ENCODE assay signal across 8 cellular contexts in genomic region chr4:80201326-80202151, GRCh38. TPM values are rescaled to one million over a fixed set of nuclear protein-coding genes. Genes with fewer than 3 reads are reported as not detected.
DNase-seq lines count a peak whose midpoint lies in the region; ATAC-seq and TF ChIP-seq lines count a peak whose summit lies in the region.

No MANE protein-coding gene starts in this region.

- H3K9me3 Mint-ChIP-seq in Caco-2 (ENCODE audit: unreplicated experiment): no peaks in the 10 kb centered on the region
- H3K9me3 Mint-ChIP-seq in H9: peaks cover 3 to 15% of the 10 kb centered on the region in 2 experiments
- peaks cover 14% of the 10 kb centered on the region for H3K9me3 Mint-ChIP-seq in glutamatergic neuron (ENCODE audit: unreplicated experiment)

- H3K79me1 ChIP-seq in H9 (ENCODE audit: insufficient read depth, low read depth, low read length, poor library complexity, severe bottlenecking): no peaks in the 10 kb centered on the region

- TF ChIP-seq CTCF in Caco-2 (IDR thresholded peaks at IDR 0.05; ENCODE audit: insufficient read depth in 1 of 2, low read depth in 1 of 2, low read length in 1 of 2, severe bottlenecking in 1 of 2, unreplicated experiment in 1 of 2): no peak
- no peak for TF ChIP-seq CTCF in H9 (conservative IDR thresholded peaks at IDR 0.05)
- TF ChIP-seq CTCF in glutamatergic neuron (IDR thresholded peaks at IDR 0.05; ENCODE audit: partially characterized antibody, unreplicated experiment): no peak

- H3K27ac Mint-ChIP-seq in Caco-2 (ENCODE audit: unreplicated experiment) (no peak overlapping the region), H9 (peak overlapping the region in 1 of 3 experiments; percentile 94; a peak in 1 of 7 replicates), glutamatergic neuron (ENCODE audit: unreplicated experiment) (peak overlapping the region; percentile 16)

- H4K5ac ChIP-seq in H9 (ENCODE audit: insufficient read length, low read depth, low read length): no peak overlapping the region

- ATAC-seq in sciatic nerve: peak; percentile 35

- peaks cover 33% of the 10 kb centered on the region for H3K27me3 Mint-ChIP-seq in Caco-2 (ENCODE audit: insufficient read depth, unreplicated experiment)
- peaks cover 96% of the 10 kb centered on the region for H3K27me3 Mint-ChIP-seq in H9 (ENCODE audit: low read depth)
- peaks cover 14% of the 10 kb centered on the region for H3K27me3 Mint-ChIP-seq in glutamatergic neuron (ENCODE audit: unreplicated experiment)

- CTCF ChIA-PET in Caco-2 (lab: Charles Lee): interaction anchor here (0.6 to 1.7 kb wide), 10 partner anchors 12 to 619 kb away, joined by 3 to 7 read pairs (median 4); no protein-coding TSS in a partner anchor

- H2AFZ ChIP-seq in H9 (ENCODE audit: low read length): no peak overlapping the region

- H3K36me3 ChIP-seq in Caco-2 (ENCODE audit: control insufficient read depth, insufficient read depth, low read length): no peaks in the 10 kb centered on the region

- H3K9me3 ChIP-seq in Caco-2 (no peaks in the 10 kb centered on the region), H9 (ENCODE audit: control insufficient read depth, low read depth, low read length) (no peaks in the 10 kb centered on the region)

- no TSS peak for BruUV-seq in Caco-2 (replicated peaks; lab: Mats Ljungman, UMichigan)

- no peak overlapping the region for H3K23ac ChIP-seq in H9 (ENCODE audit: insufficient read length, low read depth, low read length)

- H2AK5ac ChIP-seq in H9 (ENCODE audit: insufficient read length, low read length): no peak overlapping the region

- no peak overlapping the region for H3K18ac ChIP-seq in H9 (ENCODE audit: insufficient read length, low read depth, low read length)

- H3K4me3 Mint-ChIP-seq in Caco-2 (ENCODE audit: unreplicated experiment) (peak overlapping the region; percentile 67), H9 (peak overlapping the region; percentile 35 to 76; a peak in 4 of 5 replicates), glutamatergic neuron (ENCODE audit: unreplicated experiment) (peak overlapping the region; percentile 79)

- H3K14ac ChIP-seq in H9 (ENCODE audit: insufficient read depth, low read length): no peak overlapping the region

- no peak overlapping the region for H3K56ac ChIP-seq in H9 (ENCODE audit: insufficient read length, low read depth, low read length)

- H4K8ac ChIP-seq in H9 (replicated peaks; ENCODE audit: insufficient read length, low read depth, low read length): no peak overlapping the region

- no peak overlapping the region for H2BK5ac ChIP-seq in H9 (ENCODE audit: insufficient read length, low read length)

- H2BK12ac ChIP-seq in H9 (ENCODE audit: insufficient read length, low read depth, low read length): no peak overlapping the region

- peak overlapping the region; percentile 52 for H3K4me2 ChIP-seq in H9 (ENCODE audit: insufficient read depth, insufficient read length, low read length)

- in situ Hi-C loops in G401 (cut with HindIII; ENCODE audit: low sequenced_read_pairs): no loop called here

- H3K27me3 ChIP-seq in Caco-2 (replicated peaks; ENCODE audit: control insufficient read depth, insufficient read depth, low read length) (peaks cover 1% of the 10 kb centered on the region), H9 (ENCODE audit: insufficient read depth, low read length) (peaks cover 86% of the 10 kb centered on the region)

- no peak overlapping the region for H3K4ac ChIP-seq in H9 (ENCODE audit: low read depth, low read length)

- H2BK120ac ChIP-seq in H9 (ENCODE audit: low read depth, low read length, poor library complexity, severe bottlenecking): no peak overlapping the region

- H4K20me1 ChIP-seq in H9 (ENCODE audit: control insufficient read depth, insufficient read depth, insufficient read length): peaks cover 3% of the 10 kb centered on the region

- H3K4me1 Mint-ChIP-seq in Caco-2 (ENCODE audit: low read depth, unreplicated experiment) (peaks cover 8% of the 10 kb centered on the region), H9 (peaks cover 15 to 32% of the 10 kb centered on the region in 2 experiments), glutamatergic neuron (ENCODE audit: low read depth, unreplicated experiment) (peaks cover 19% of the 10 kb centered on the region)

- no peak overlapping the region for H3K27ac ChIP-seq in H9 (ENCODE audit: insufficient read length, low read depth, low read length)

- intact Hi-C loops in Caco-2 (cut with micrococcal nuclease; ENCODE audit: unreplicated experiment): loop anchor here (1.0 kb wide), 3 partner anchors 14 to 851 kb away; no protein-coding TSS in a partner anchor
- intact Hi-C loops in sciatic nerve (cut with DNase I): no loop called here

- H3K4me1 ChIP-seq in Caco-2 (no peaks in the 10 kb centered on the region), H9 (ENCODE audit: insufficient read depth, low read length) (peaks cover 2% of the 10 kb centered on the region; the same call in 1 of the 2 replicates)

- no peaks in the 10 kb centered on the region for H3K36me3 Mint-ChIP-seq in Caco-2 (ENCODE audit: insufficient read depth, unreplicated experiment)
- no peaks in the 10 kb centered on the region for H3K36me3 Mint-ChIP-seq in H9 (ENCODE audit: insufficient read depth in 1 of 3, low read depth in 3 of 3)
- no peaks in the 10 kb centered on the region for H3K36me3 Mint-ChIP-seq in glutamatergic neuron (ENCODE audit: unreplicated experiment)

- no peak overlapping the region for H3T11ph ChIP-seq in H9 (ENCODE audit: low read length)

- H4K91ac ChIP-seq in H9 (ENCODE audit: insufficient read length, low read depth, low read length): no peak overlapping the region

- no peak overlapping the region for H3K9ac ChIP-seq in H9 (ENCODE audit: extremely low read depth, insufficient read length, low read length)

- POLR2A ChIA-PET in Caco-2 (lab: Charles Lee): no interaction called here

- WGBS in H9 (ENCODE audit: extremely low coverage, insufficient read length, low lambda C conversion rate): no CpG with 5 or more reads among the region's 42 CpGs

- peaks cover 9% of the 10 kb centered on the region for H3K23me2 ChIP-seq in H9 (ENCODE audit: insufficient read length, low read depth, low read length, poor library complexity, severe bottlenecking)

- no peak overlapping the region for H3K4me3 ChIP-seq in Caco-2 (ENCODE audit: low read depth, low read length)

- no peaks in the 10 kb centered on the region for H3K79me2 ChIP-seq in H9 (ENCODE audit: insufficient read depth, low read length)

- no peak overlapping the region for H2BK20ac ChIP-seq in H9 (ENCODE audit: low read depth, low read length, poor library complexity, severe bottlenecking)

- DNase-seq in Caco-2 (no peak), H9 (no peak), NOMO-1 treated with DMSO at 0.1 percent for 48 hours (lab: John Stamatoyannopoulos, UW; ENCODE audit: unreplicated experiment) (peak; percentile 37), glutamatergic neuron (no peak), sciatic nerve (ENCODE audit: low spot score) (peak; percentile 74), G401 (ENCODE audit: low spot score) (no peak), GDM1 (lab: John Stamatoyannopoulos, UW) (no peak)
- peak; percentile 88 for DNase-seq in activated effector memory CD4-positive, alpha-beta T cell treated with anti-CD3 and anti-CD28 coated beads, Interleukin-2, amount 50 U/mL, for 16 hours

- H2BK15ac ChIP-seq in H9 (ENCODE audit: low read depth, low read length): no peak overlapping the region

RNA-seq across cellular contexts. Expression of gene PRDM8, which starts 4.2 kb away (rescaled TPM):
- total RNA-seq in Caco-2 (2022) (not detected in 2 replicates), H9 (2021) (not detected in 2 replicates), glutamatergic neuron (ENCODE audit: unreplicated experiment) (16.6 TPM), sciatic nerve (8.0 TPM)
- total RNA-seq in G401 (2014; rRNA removed; shearing (Covaris generic)): 0.06 and 0.20 TPM in 2 replicates

Comparison
In these comparisons a context has a peak if more than half of its experiments do, and no peak if none do; other contexts are left out.
1. DNase-seq: peak in NOMO-1 treated with DMSO at 0.1 percent for 48 hours (single experiment), activated effector memory CD4-positive, alpha-beta T cell treated with anti-CD3 and anti-CD28 coated beads, Interleukin-2, amount 50 U/mL, for 16 hours (single experiment) and sciatic nerve (single experiment); none in Caco-2 (0 of 2), H9 (single experiment), glutamatergic neuron (single experiment), G401 (single experiment) and GDM1 (single experiment).
2. Peak in every context shown above with its lines, with median percentiles within 50 percentile points of each other: H3K4me3 Mint-ChIP-seq.